ENCODE assay signal across 16 cellular contexts in genomic region chr5:68169898-68170297, GRCh38. TPM values are rescaled to one million over a fixed set of nuclear protein-coding genes. Genes with fewer than 3 reads are reported as not detected.
DNase-seq lines count a peak whose midpoint lies in the region; ATAC-seq and TF ChIP-seq lines count a peak whose summit lies in the region.
"Had no signal": no experiment of that assay in that cellular context is flagged by ENCODE, and none has a peak within 500 bp of the region (broad histone marks: within the 10 kb centered on the region; RNA-seq: fewer than 3 reads in every experiment).

No MANE protein-coding gene starts in this region.

- H3K4me2 ChIP-seq in hepatocyte (no peak overlapping the region), osteoblast (ENCODE audit: insufficient read depth, low read length) (peak overlapping the region; percentile 20)
- H3K4me2 ChIP-seq: A549 had no signal

- TF ChIP-seq CTCF in hepatocyte (IDR thresholded peaks at IDR 0.05; ENCODE audit: poor library complexity) (no peak), osteoblast (IDR thresholded peaks at IDR 0.05; ENCODE audit: extremely low read depth, low read depth, low read length) (no peak), vagina (IDR thresholded peaks at IDR 0.05) (no peak), omental fat pad (IDR thresholded peaks at IDR 0.05) (no peak)

- no peak overlapping the region for H3K27ac ChIP-seq in hepatocyte
- no peak overlapping the region for H3K27ac ChIP-seq in osteoblast (ENCODE audit: low read depth, low read length)
- peak overlapping the region; percentile 54 for H3K27ac ChIP-seq in vagina
- H3K27ac ChIP-seq: A549, colonic mucosa had no signal

- CTCF ChIA-PET in HEK293T (lab: Yijun Ruan, JAX): interaction anchor here (0.9 kb wide), 1 partner anchor 77 kb away, joined by 3 read pairs; no protein-coding TSS in a partner anchor

- H3K36me3 ChIP-seq in hepatocyte (replicated peaks; ENCODE audit: insufficient read depth, low read depth): no peaks in the 10 kb centered on the region
- no peaks in the 10 kb centered on the region for H3K36me3 ChIP-seq in osteoblast (ENCODE audit: insufficient read depth, low read length)
- H3K36me3 ChIP-seq in vagina: no peaks in the 10 kb centered on the region
- H3K36me3 ChIP-seq: colonic mucosa, esophagus squamous epithelium had no signal

- H2AFZ ChIP-seq in hepatocyte: peak overlapping the region; percentile 24
- H2AFZ ChIP-seq in osteoblast (ENCODE audit: low read length): no peak overlapping the region

- no peaks in the 10 kb centered on the region for H3K9me2 ChIP-seq in hepatocyte (replicated peaks; ENCODE audit: insufficient read depth)

- H3K4me3 ChIP-seq in hepatocyte: no peak overlapping the region
- no peak overlapping the region for H3K4me3 ChIP-seq in osteoblast (ENCODE audit: insufficient read depth, low read length)
- H3K4me3 ChIP-seq in vagina: no peak overlapping the region
- H3K4me3 ChIP-seq: A549, colonic mucosa, esophagus squamous epithelium had no signal

- 27% methylated on average over 1 of the region's 1 CpG for WGBS in hepatocyte (ENCODE audit: low lambda C conversion rate, missing lambda C conversion rate)

- POLR2A ChIA-PET in HEK293T (lab: Yijun Ruan, JAX): no interaction called here

- DNase-seq in Right ventricle myocardium inferior (ENCODE audit: missing footprints) (peak; percentile 73), cardiac septum (ENCODE audit: low spot score) (no peak), hepatocyte (ENCODE audit: low spot score) (no peak), osteoblast (ENCODE audit: insufficient read length, low spot score, missing footprints) (no peak), vagina (ENCODE audit: extremely low spot score in 2 of 2) (peak in 1 of 2 donors; percentile 87), HEK293T (ENCODE audit: extremely low spot score) (no peak), omental fat pad (ENCODE audit: low spot score) (no peak), NCI-H1417 treated with DMSO at 0.1 percent for 48 hours (lab: John Stamatoyannopoulos, UW) (no peak)
- DNase-seq: activated CD4-positive, alpha-beta T cell treated with anti-CD3 and anti-CD28 coated beads for 4 hours; activated naive CD8-positive, alpha-beta T cell treated with anti-CD3 and anti-CD28 coated beads, Interleukin-2, amount 10 ng/mL, durations not matched to agents 7 days and 5 days; activated T-cell treated with anti-CD3 and anti-CD28 coated beads for 4 hours; colonic mucosa; esophagus squamous epithelium; NCI-H1105; NCI-H446 had no signal

- ATAC-seq in Right ventricle myocardium inferior (peak; percentile 63), omental fat pad (ENCODE audit: low FRiP score) (no peak)
- ATAC-seq: A549 had no signal

- intact Hi-C loops in Right ventricle myocardium inferior (cut with DNase I) (loop anchor here (2.0 kb wide), 1 partner anchor 45 kb away; the partner anchor contains the start of gene PIK3R1), cardiac septum (cut with DNase I) (no loop called here), vagina (cut with DNase I) (loop anchor here (5.0 kb wide), 1 partner anchor 878 kb away; no protein-coding TSS in a partner anchor)

- no peaks in the 10 kb centered on the region for H3K79me2 ChIP-seq in hepatocyte
- H3K79me2 ChIP-seq in osteoblast (ENCODE audit: insufficient read depth, low read length): no peaks in the 10 kb centered on the region

- H3K27me3 ChIP-seq in hepatocyte (no peaks in the 10 kb centered on the region), osteoblast (ENCODE audit: insufficient read depth, low read length) (no peaks in the 10 kb centered on the region), vagina (no peaks in the 10 kb centered on the region)
- H3K27me3 ChIP-seq: colonic mucosa, esophagus squamous epithelium had no signal

- no peak for TF ChIP-seq POLR2A in vagina (IDR thresholded peaks at IDR 0.05)

- H4K20me1 ChIP-seq in hepatocyte (ENCODE audit: insufficient read depth, poor library complexity, severe bottlenecking) (no peaks in the 10 kb centered on the region), osteoblast (ENCODE audit: insufficient read depth, low read length) (no peaks in the 10 kb centered on the region)

- peaks cover 7% of the 10 kb centered on the region for H3K4me1 ChIP-seq in hepatocyte (ENCODE audit: insufficient read depth)
- peaks cover 4% of the 10 kb centered on the region for H3K4me1 ChIP-seq in osteoblast (ENCODE audit: insufficient read depth, low read length)
- peaks cover 21% of the 10 kb centered on the region for H3K4me1 ChIP-seq in vagina
- H3K4me1 ChIP-seq: A549, colonic mucosa had no signal

- H3K9me3 ChIP-seq in hepatocyte (ENCODE audit: low read depth): no peaks in the 10 kb centered on the region
- H3K9me3 ChIP-seq in osteoblast (ENCODE audit: low read depth, low read length): no peaks in the 10 kb centered on the region
- H3K9me3 ChIP-seq in vagina: no peaks in the 10 kb centered on the region
- H3K9me3 ChIP-seq: A549, colonic mucosa, esophagus squamous epithelium had no signal

TF ChIP-seq in HEK293T, 16 proteins besides CTCF, POLR2A, EP300 and RAD21:
- no peak for TF ChIP-seq CTBP1 (IDR thresholded peaks at IDR 0.05; ENCODE audit: borderline replicate concordance)
- no peak for TF ChIP-seq SUZ12 (IDR thresholded peaks at IDR 0.05)
- no peak for TF ChIP-seq ZNF384 (IDR thresholded peaks at IDR 0.05)
- no peak for TF ChIP-seq FOXK2 (IDR thresholded peaks at IDR 0.05)
- TF ChIP-seq FOXA1 (IDR thresholded peaks at IDR 0.05): no peak
- no peak for TF ChIP-seq NFRKB (IDR thresholded peaks at IDR 0.05)
- no peak for TF ChIP-seq ELF4 (IDR thresholded peaks at IDR 0.05)
- TF ChIP-seq ARNT (IDR thresholded peaks at IDR 0.05): no peak
- TF ChIP-seq TARDBP (IDR thresholded peaks at IDR 0.05): no peak
- TF ChIP-seq PKNOX1 (IDR thresholded peaks at IDR 0.05): no peak
- no peak for TF ChIP-seq BHLHE40 (IDR thresholded peaks at IDR 0.05; ENCODE audit: borderline replicate concordance)
- TF ChIP-seq LEF1 (IDR thresholded peaks at IDR 0.05; ENCODE audit: borderline replicate concordance): no peak

RNA-seq across cellular contexts. Expression of gene PIK3R1, which starts 45.7 kb away (rescaled TPM):
- 113 TPM for total RNA-seq in Right ventricle myocardium inferior
- total RNA-seq in cardiac septum: 166 TPM
- 86.3 and 109 TPM in 2 replicates for total RNA-seq in hepatocyte
- 36.4 and 38.9 TPM in 2 replicates for polyA plus RNA-seq in hepatocyte
- total RNA-seq in osteoblast: 26.8 and 37.7 TPM in 2 replicates
- 134 TPM for total RNA-seq in vagina
- total RNA-seq in omental fat pad: 100 to 1,000 TPM in 3 of 4 donors, 10 to 100 TPM in 1; 90.5 to 188 (median 148) TPM
